ENCODE assay signal across 2 cellular contexts in genomic region chr17:7446669-7447068, GRCh38.
TF ChIP-seq lines count a peak whose summit lies in the region.

No MANE protein-coding gene starts in this region.

TF ChIP-seq in GM23338, 12 proteins besides CTCF, POLR2A, EP300 and RAD21 (continued from another document):
- TF ChIP-seq ZNF462 (CRISPR knock-in tag; IDR thresholded peaks at IDR 0.05) (no peak), STAT1 (IDR thresholded peaks at IDR 0.05; ENCODE audit: unreplicated experiment) (no peak), EZH2phosphoT487 (IDR thresholded peaks at IDR 0.05; ENCODE audit: unreplicated experiment) (no peak), CREB1 (CRISPR knock-in tag; IDR thresholded peaks at IDR 0.05; ENCODE audit: low read depth) (no peak), REST (IDR thresholded peaks at IDR 0.05; ENCODE audit: unreplicated experiment) (no peak), JUNB (IDR thresholded peaks at IDR 0.05; ENCODE audit: unreplicated experiment) (no peak), ETS1 (IDR thresholded peaks at IDR 0.05) (no peak)

TF ChIP-seq in WTC11, 78 proteins besides CTCF, POLR2A, EP300 and RAD21:
- TF ChIP-seq PRDM15 (CRISPR knock-in tag; IDR thresholded peaks at IDR 0.05) (no peak), NR3C1 (CRISPR knock-in tag; conservative IDR thresholded peaks at IDR 0.05; ENCODE audit: low read depth) (no peak), ZNF219 (CRISPR knock-in tag; IDR thresholded peaks at IDR 0.05; ENCODE audit: borderline replicate concordance) (no peak), SOX15 (CRISPR knock-in tag; IDR thresholded peaks at IDR 0.05) (no peak)
